8 cellular contexts compared by ENCODE assay signal in the genomic region with DNA sequence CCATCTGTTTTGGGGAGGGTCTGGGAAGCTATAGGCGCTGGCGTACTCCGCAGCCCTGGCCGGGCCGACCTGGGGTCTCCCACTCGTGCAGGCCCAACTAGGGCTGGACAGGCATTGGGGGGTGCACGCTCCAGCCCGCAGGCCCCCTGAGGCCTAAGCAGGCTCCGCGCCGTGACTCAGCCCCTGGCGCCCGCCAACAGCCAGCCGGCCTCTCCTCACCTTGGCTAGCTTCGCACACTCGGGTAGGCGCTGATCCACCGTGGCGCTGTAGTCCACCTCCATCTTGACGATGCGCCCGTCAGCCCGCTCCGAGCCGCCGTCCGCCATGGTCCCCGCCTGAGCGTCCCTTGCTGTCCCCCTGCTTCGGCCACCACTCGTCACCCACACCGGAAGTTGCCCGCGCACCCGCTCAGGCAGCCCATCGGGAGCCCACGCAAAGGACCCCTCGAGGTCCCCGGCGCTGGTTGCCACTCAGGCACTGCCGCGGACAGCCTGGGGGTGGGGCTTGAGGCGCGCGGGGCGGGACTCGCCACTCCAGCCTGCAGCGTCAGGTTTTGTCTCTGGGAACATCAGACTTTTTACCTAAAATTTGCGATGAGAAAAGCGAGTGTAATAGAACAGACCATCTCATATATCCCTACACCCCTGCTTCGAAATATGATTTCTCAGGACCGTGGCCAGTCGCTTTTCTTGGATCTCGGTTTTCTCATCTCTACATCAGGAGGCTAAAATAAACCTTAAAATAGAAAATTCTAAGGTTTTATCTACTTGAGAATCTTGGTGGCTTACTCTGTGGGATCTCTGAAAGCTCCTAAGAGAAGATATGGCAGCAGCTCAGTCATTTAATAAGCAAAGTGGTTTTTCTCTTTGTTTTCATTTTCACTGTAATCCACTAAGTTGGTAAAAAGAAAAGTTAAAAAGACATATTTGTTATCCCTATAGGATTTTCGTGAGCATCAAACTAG. TPM values are rescaled to one million over a fixed set of nuclear protein-coding genes. Genes with fewer than 3 reads are reported as not detected.
DNase-seq lines count a peak whose midpoint lies in the region; ATAC-seq and TF ChIP-seq lines count a peak whose summit lies in the region.

A gene (minus strand): TSS at position 385 of the 965 bp plus-strand sequence. CDS start 58 bp downstream, at position 327.

- TF ChIP-seq EP300 in transverse colon (IDR thresholded peaks at IDR 0.05; ENCODE audit: low read depth): no peak

- peaks cover 2% of the 10 kb centered on the region for H3K27me3 Mint-ChIP-seq in activated naive CD8-positive, alpha-beta T cell treated with anti-CD3 and anti-CD28 coated beads, Interleukin-2, amount 50 U/mL, for 24 hours

- H3K4me3 Mint-ChIP-seq in activated naive CD8-positive, alpha-beta T cell treated with anti-CD3 and anti-CD28 coated beads, Interleukin-2, amount 50 U/mL, for 24 hours: peak within 1 kb of the TSS; percentile 98

- no peaks in the 10 kb centered on the region for H3K9me3 ChIP-seq in cardiac muscle cell (ENCODE audit: low read depth)
- H3K9me3 ChIP-seq in transverse colon: no peaks in the 10 kb centered on the region

- no peak for TF ChIP-seq CTCF in GM12875 (IDR thresholded peaks at IDR 0.05; ENCODE audit: borderline replicate concordance, insufficient read depth, low read depth, low read length)
- TF ChIP-seq CTCF in cardiac muscle cell (IDR thresholded peaks at IDR 0.05; ENCODE audit: low read depth, low read length): no peak
- TF ChIP-seq CTCF in transverse colon (IDR thresholded peaks at IDR 0.05): no peak

- no peaks in the 10 kb centered on the region for H3K9me3 Mint-ChIP-seq in activated naive CD8-positive, alpha-beta T cell treated with anti-CD3 and anti-CD28 coated beads, Interleukin-2, amount 50 U/mL, for 24 hours

- DNase-seq in NCI-H1417 (lab: John Stamatoyannopoulos, UW) (peak; percentile 89 to 93 (median 89)), SW480 (ENCODE audit: low spot score) (peak; percentile 87), cardiac muscle cell (ENCODE audit: low read depth in 1 of 2, low spot score in 1 of 2) (peak; percentile 94), pons (ENCODE audit: low spot score) (peak; percentile 89), transverse colon (peak; percentile 95)
- peak; percentile 98 for DNase-seq in activated naive CD8-positive, alpha-beta T cell treated with anti-CD3 and anti-CD28 coated beads, Interleukin-2, amount 50 U/mL, for 24 hours

- peaks cover 48% of the 10 kb centered on the region for H3K4me1 Mint-ChIP-seq in activated naive CD8-positive, alpha-beta T cell treated with anti-CD3 and anti-CD28 coated beads, Interleukin-2, amount 50 U/mL, for 24 hours

- in situ Hi-C loops in transverse colon (cut with MboI; ENCODE audit: low pct_ligation_motif_present in 1 of 4, low pct_unique_long_range_greater_than_20kb in 1 of 4, low sequenced_read_pairs in 3 of 4): no loop called here

- peak; percentile 87 for TF ChIP-seq POLR2A in transverse colon (IDR thresholded peaks at IDR 0.05)

- H3K27ac Mint-ChIP-seq in activated naive CD8-positive, alpha-beta T cell treated with anti-CD3 and anti-CD28 coated beads, Interleukin-2, amount 50 U/mL, for 24 hours: peak within 1 kb of the TSS; percentile 99

- 1 to 10% methylated on average over 6 to 54 of the region's 55 CpGs for WGBS in transverse colon (ENCODE audit: low coverage in 1 of 2), 2 donors

- intact Hi-C loops in transverse colon (cut with DNase I; ENCODE audit: low total_unique reads): no loop called here

- H3K4me3 ChIP-seq in GM12875 (ENCODE audit: low read depth, low read length) (peak within 1 kb of the TSS; percentile 76), cardiac muscle cell (peak within 1 kb of the TSS; percentile 95), transverse colon (peak within 1 kb of the TSS; percentile 59 to 97 (median 87))

- H3K36me3 ChIP-seq in cardiac muscle cell: no peaks in the 10 kb centered on the region
- no peaks in the 10 kb centered on the region for H3K36me3 ChIP-seq in transverse colon

- H3K4me1 ChIP-seq in cardiac muscle cell (ENCODE audit: low read depth): peaks cover 17% of the 10 kb centered on the region
- H3K4me1 ChIP-seq in transverse colon: peaks cover 12 to 39% (median 31%) of the 10 kb centered on the region in 4 donors

- ATAC-seq in HG02678 (IDR thresholded peaks at IDR 0.05; ENCODE audit: unreplicated experiment): peak; percentile 84
- peak; percentile 86 for ATAC-seq in activated naive CD8-positive, alpha-beta T cell treated with anti-CD3 and anti-CD28 coated beads, Interleukin-2, amount 50 U/mL, for 24 hours

- H3K27ac ChIP-seq in cardiac muscle cell: peak within 1 kb of the TSS; percentile 87
- H3K27ac ChIP-seq in transverse colon: peak within 1 kb of the TSS; percentile 90 to 96 (median 92)

- no peaks in the 10 kb centered on the region for H3K27me3 ChIP-seq in cardiac muscle cell
- H3K27me3 ChIP-seq in transverse colon: no peaks in the 10 kb centered on the region

- H3K36me3 Mint-ChIP-seq in activated naive CD8-positive, alpha-beta T cell treated with anti-CD3 and anti-CD28 coated beads, Interleukin-2, amount 50 U/mL, for 24 hours (ENCODE audit: low read depth): peaks cover 35% of the 10 kb centered on the region

RNA-seq across cellular contexts. Expression of the gene that starts here (rescaled TPM):
- total RNA-seq in cardiac muscle cell (16.6 and 20.8 TPM in 2 replicates), transverse colon (10 to 100 TPM in 2 of 4 donors, 1 to 10 TPM in 2; 7.2 to 25.2 (median 12.5) TPM)
- polyA plus RNA-seq in cardiac muscle cell: 44.1 and 58.9 TPM in 2 replicates

Comparison
In these comparisons a context has a peak if more than half of its experiments do, and no peak if none do; other contexts are left out.
1. Peak in every context shown above with its lines: DNase-seq, ATAC-seq, H3K4me3 ChIP-seq and H3K27ac ChIP-seq.